ENCODE assay signal across 12 cellular contexts in the genomic region with DNA sequence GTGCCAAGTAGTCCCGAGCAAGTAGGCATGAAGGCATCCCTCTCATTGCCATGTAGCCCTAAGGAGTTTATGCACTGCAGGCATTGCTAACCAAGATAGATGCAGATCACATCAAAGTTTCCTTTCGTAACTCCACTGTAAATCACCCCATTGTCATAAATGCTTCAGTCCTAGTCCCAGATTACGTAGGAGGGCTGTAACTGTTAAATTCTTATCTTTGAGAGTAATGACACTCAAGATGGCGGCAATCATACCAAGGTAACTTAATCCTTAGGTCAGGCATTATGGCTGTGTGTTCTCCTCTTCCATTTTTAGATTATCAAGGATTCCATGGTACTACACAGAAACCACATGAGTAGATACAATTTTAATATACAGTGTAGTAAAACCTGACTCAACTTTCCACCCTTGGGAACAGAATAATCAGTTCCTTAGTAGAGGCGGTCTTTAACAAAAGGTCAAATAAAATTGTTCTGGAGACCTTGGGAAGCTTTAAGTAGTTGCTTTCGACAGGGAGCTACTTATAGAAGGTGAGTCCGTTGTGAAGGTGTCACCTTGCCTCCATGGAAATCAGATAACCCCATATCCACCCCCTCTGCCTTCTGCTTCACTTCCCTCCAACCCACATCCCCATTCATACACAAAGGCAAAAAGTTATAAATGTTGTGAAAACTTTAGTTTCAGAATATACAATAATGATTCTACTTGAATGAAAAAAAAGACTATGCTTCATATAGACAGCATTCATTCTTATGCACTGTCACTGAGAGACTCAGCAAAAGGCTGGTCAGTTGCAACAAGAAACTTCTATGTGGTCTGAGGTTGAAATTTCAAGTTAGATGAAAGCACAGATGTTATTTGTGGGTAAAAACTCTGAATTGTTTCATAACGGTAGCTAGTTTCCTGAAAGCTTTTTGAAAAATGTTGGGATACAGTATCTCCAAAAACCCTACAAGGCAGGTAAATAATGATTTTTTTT.
A peak's percentile ranks its signal among the peaks of the same experiment; 100 is the strongest.
DNase-seq lines count a peak whose midpoint lies in the region; ATAC-seq, FAIRE-seq and TF ChIP-seq lines count a peak whose summit lies in the region.
"Had no signal": no experiment of that assay in that cellular context is flagged by ENCODE, and none has a peak within 500 bp of the region (broad histone marks: within the 10 kb centered on the region; RNA-seq: fewer than 3 reads in every experiment).

No MANE protein-coding gene starts in this region.

- H3K27me3 ChIP-seq in GM12878 (replicated peaks in 1 of 2; ENCODE audit: control insufficient read depth in 2 of 2, insufficient read depth in 2 of 2, low read length in 1 of 2), result peaks cover 0 to 3% of the 10 kb centered on the region in 2 experiments; a peak in 1 of 4 replicates
- H3K27me3 ChIP-seq: breast epithelium, ovary had no signal

- no peak for TF ChIP-seq POLR2A in GM12878 (IDR thresholded peaks at IDR 0.05; ENCODE audit: low read depth, low read length)

- TF ChIP-seq EP300 in GM12878 (IDR thresholded peaks at IDR 0.05; ENCODE audit: borderline replicate concordance in 1 of 2, control insufficient read depth in 1 of 2, low read depth in 2 of 2, low read length in 2 of 2), result no peak

- RAD21 ChIA-PET in GM12878 (lab: Charles Lee; ENCODE audit: unreplicated experiment), result interaction anchor here (0.7 to 2.8 kb wide), 40 partner anchors 9 to 1824 kb away, joined by 3 to 32 read pairs (median 4); a partner anchor contains a TSS

- TF ChIP-seq RAD21 in GM12878 (IDR thresholded peaks at IDR 0.05; ENCODE audit: insufficient read depth, low read depth, low read length), result no peak

- no TSS peak for BruUV-seq in GM12878 (replicated peaks; lab: Mats Ljungman, UMichigan)

- no peak overlapping the region for H3K27ac ChIP-seq in GM12878 (ENCODE audit: control insufficient read depth, insufficient read depth)
- H3K27ac ChIP-seq: breast epithelium, ovary had no signal

- no peak overlapping the region for H3K4me2 ChIP-seq in GM12878 (ENCODE audit: control insufficient read depth, insufficient read depth)

- no peaks in the 10 kb centered on the region for H3K9me3 ChIP-seq in GM12878 (replicated peaks; ENCODE audit: control insufficient read depth, insufficient read depth, low read length)
- H3K9me3 ChIP-seq: breast epithelium, ovary had no signal

- in situ Hi-C loops in GM12878 (cut with MboI), result loop anchor here (10.0 kb wide), 1 partner anchor 1818 kb away; no protein-coding TSS in a partner anchor
- in situ Hi-C loops in GM13977 (cut with MboI; ENCODE audit: low pct_unique_long_range_greater_than_20kb, low sequenced_read_pairs, unreplicated experiment), result no loop called here

- peak; percentile 68 for FAIRE-seq in GM12878 (lab: Jason Lieb, UNC)

- no peak overlapping the region for H3K4me3 ChIP-seq in GM12878
- H3K4me3 ChIP-seq: breast epithelium, ovary had no signal

- peak; percentile 85 for ATAC-seq in GM18858 (IDR thresholded peaks at IDR 0.05; ENCODE audit: unreplicated experiment)
- peak; percentile 89 for ATAC-seq in GM21528 (IDR thresholded peaks at IDR 0.05; ENCODE audit: low FRiP score, unreplicated experiment)
- peak; percentile 85 for ATAC-seq in HG03097 (IDR thresholded peaks at IDR 0.05; ENCODE audit: low FRiP score, unreplicated experiment)
- peak; percentile 89 for ATAC-seq in GM12878

- TF ChIP-seq CTCF in GM12878 (IDR thresholded peaks at IDR 0.05 in 2 of 3, conservative IDR thresholded peaks at IDR 0.05 in 1 of 3; ENCODE audit: control insufficient read depth in 2 of 3, extremely low read depth in 1 of 3, insufficient read depth in 1 of 3, low read depth in 3 of 3, low read length in 3 of 3) (no peak), GM13977 (IDR thresholded peaks at IDR 0.05; ENCODE audit: extremely low read depth, insufficient read depth, missing control alignments) (no peak)

- DNase-seq in GM12878 (ENCODE audit: low read depth, low spot score) (no peak), KG1 (lab: John Stamatoyannopoulos, UW) (no peak), GM13977 (ENCODE audit: low spot score) (no peak), COR-L47 (lab: John Stamatoyannopoulos, UW) (no peak)
- no peak for DNase-seq in stimulated activated CD4-positive, alpha-beta T cell treated with anti-CD3 and anti-CD28 coated beads, Interleukin-2, amount 100 ng/mL, for 24 hours
- DNase-seq: activated T-cell treated with anti-CD3 and anti-CD28 coated beads, Interleukin-2, amount 50 U/mL, for 24 hours; NCI-H82; ovary had no signal

- H3K9ac ChIP-seq in GM12878 (ENCODE audit: control insufficient read depth, insufficient read depth, low read length), result no peak overlapping the region

- CTCF ChIA-PET in GM12878 (lab: Yijun Ruan, JAX), result interaction anchor here (0.6 to 4.3 kb wide), 54 partner anchors 9 to 1824 kb away, joined by 3 to 100 read pairs (median 5); no protein-coding TSS in a partner anchor

- peaks cover 10% of the 10 kb centered on the region; the same call in 1 of the 2 replicates for H3K4me1 ChIP-seq in GM12878 (ENCODE audit: control insufficient read depth, insufficient read depth, low read length)
- H3K4me1 ChIP-seq: breast epithelium had no signal

- H2AFZ ChIP-seq in GM12878 (ENCODE audit: control insufficient read depth, low read depth, low read length), result no peak overlapping the region

- POLR2A ChIA-PET in GM12878 (lab: Charles Lee), result interaction anchor here (0.6 to 1.3 kb wide), 2 partner anchors 24 to 852 kb away, joined by 3 read pairs; no protein-coding TSS in a partner anchor

- SMC1A ChIA-PET in GM12878 (lab: Charles Lee; ENCODE audit: uncharacterized antibody, unreplicated experiment), result interaction anchor here (0.6 to 3.5 kb wide), 71 partner anchors 9 to 1823 kb away, joined by 3 to 107 read pairs (median 4); no protein-coding TSS in a partner anchor

- no peaks in the 10 kb centered on the region for H4K20me1 ChIP-seq in GM12878 (ENCODE audit: control insufficient read depth, insufficient read depth)

- H3K36me3 ChIP-seq in GM12878 (ENCODE audit: control insufficient read depth in 2 of 2, insufficient read depth in 2 of 2, low read length in 1 of 2), result no peaks in the 10 kb centered on the region
- H3K36me3 ChIP-seq: breast epithelium, ovary had no signal

- H3K79me2 ChIP-seq in GM12878 (ENCODE audit: control insufficient read depth, insufficient read depth, low read length), result no peaks in the 10 kb centered on the region

- intact Hi-C loops in GM12878 (cut with micrococcal nuclease; ENCODE audit: unreplicated experiment), result loop anchor here (2.0 to 5.0 kb wide), 3 partner anchors 134 to 605 kb away; no protein-coding TSS in a partner anchor

- 54% methylated on average over 8 of the region's 8 CpGs for WGBS in GM12878 (ENCODE audit: insufficient coverage, insufficient replicate concordance, low lambda C conversion rate, missing lambda C conversion rate)

TF ChIP-seq in GM12878, 131 proteins besides CTCF, POLR2A, EP300 and RAD21 (continues in another document):
- no peak for TF ChIP-seq SIN3A (IDR thresholded peaks at IDR 0.05; ENCODE audit: low read depth, low read length)
- peak; percentile 57 to 59 for TF ChIP-seq IKZF2 (IDR thresholded peaks at IDR 0.05)
- TF ChIP-seq NFIC (IDR thresholded peaks at IDR 0.05; ENCODE audit: low read depth, low read length), result peak; percentile 55
- TF ChIP-seq HCFC1 (IDR thresholded peaks at IDR 0.05; ENCODE audit: low read length), result no peak
- 0 out of 2 replicates have a peak, but pooled peaks have one; percentile 16 for TF ChIP-seq ATF7 (IDR thresholded peaks at IDR 0.05; ENCODE audit: low read depth)
- TF ChIP-seq RUNX3 (IDR thresholded peaks at IDR 0.05; ENCODE audit: low read length), result peak; percentile 81
- TF ChIP-seq, protein P1, sequence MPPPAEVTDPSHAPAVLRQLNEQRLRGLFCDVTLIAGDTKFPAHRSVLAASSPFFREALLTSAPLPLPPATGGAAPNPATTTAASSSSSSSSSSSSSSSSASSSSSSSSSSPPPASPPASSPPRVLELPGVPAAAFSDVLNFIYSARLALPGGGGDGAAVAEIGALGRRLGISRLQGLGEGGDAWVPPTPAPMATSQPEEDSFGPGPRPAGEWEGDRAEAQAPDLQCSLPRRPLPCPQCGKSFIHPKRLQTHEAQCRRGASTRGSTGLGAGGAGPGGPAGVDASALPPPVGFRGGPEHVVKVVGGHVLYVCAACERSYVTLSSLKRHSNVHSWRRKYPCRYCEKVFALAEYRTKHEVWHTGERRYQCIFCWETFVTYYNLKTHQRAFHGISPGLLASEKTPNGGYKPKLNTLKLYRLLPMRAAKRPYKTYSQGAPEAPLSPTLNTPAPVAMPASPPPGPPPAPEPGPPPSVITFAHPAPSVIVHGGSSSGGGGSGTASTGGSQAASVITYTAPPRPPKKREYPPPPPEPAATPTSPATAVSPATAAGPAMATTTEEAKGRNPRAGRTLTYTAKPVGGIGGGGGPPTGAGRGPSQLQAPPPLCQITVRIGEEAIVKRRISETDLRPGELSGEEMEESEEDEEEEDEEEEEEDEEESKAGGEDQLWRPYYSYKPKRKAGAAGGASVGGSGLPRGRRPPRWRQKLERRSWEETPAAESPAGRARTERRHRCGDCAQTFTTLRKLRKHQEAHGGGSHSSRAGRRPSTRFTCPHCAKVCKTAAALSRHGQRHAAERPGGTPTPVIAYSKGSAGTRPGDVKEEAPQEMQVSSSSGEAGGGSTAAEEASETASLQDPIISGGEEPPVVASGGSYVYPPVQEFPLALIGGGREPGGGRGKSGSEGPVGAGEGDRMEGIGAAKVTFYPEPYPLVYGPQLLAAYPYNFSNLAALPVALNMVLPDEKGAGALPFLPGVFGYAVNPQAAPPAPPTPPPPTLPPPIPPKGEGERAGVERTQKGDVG (CRISPR knock-in tag; IDR thresholded peaks at IDR 0.05), result no peak
- TF ChIP-seq, protein P2, sequence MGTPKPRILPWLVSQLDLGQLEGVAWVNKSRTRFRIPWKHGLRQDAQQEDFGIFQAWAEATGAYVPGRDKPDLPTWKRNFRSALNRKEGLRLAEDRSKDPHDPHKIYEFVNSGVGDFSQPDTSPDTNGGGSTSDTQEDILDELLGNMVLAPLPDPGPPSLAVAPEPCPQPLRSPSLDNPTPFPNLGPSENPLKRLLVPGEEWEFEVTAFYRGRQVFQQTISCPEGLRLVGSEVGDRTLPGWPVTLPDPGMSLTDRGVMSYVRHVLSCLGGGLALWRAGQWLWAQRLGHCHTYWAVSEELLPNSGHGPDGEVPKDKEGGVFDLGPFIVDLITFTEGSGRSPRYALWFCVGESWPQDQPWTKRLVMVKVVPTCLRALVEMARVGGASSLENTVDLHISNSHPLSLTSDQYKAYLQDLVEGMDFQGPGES (IDR thresholded peaks at IDR 0.05), result no peak
- TF ChIP-seq, protein P3, sequence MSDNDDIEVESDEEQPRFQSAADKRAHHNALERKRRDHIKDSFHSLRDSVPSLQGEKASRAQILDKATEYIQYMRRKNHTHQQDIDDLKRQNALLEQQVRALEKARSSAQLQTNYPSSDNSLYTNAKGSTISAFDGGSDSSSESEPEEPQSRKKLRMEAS (IDR thresholded peaks at IDR 0.05; ENCODE audit: low read depth, low read length), result no peak
